Comparison of ENCODE assay signal across 8 cellular contexts in the genomic region with DNA sequence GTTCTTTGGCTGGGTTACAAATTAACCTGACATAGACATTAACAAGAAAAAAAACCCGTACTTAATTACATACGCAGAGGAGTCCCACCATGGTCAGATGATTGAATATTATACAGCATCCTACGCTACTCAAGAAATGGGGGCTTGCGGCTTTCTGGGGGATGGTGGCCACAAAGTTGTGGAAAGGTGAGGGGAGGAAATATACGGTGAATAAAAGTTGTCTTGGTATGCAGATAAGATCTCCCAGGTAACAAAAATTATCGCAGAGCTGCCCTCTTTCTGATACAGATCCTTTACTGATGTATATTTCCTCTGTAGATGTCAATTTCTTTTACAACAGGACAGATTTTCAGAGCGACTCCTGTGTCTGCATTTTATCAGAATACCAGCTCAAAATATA. TPM values are rescaled to one million over a fixed set of nuclear protein-coding genes. Genes with fewer than 3 reads are reported as not detected.
A peak's percentile ranks its signal among the peaks of the same experiment; 100 is the strongest.
DNase-seq lines count a peak whose midpoint lies in the region; TF ChIP-seq lines count a peak whose summit lies in the region.

No MANE protein-coding gene starts in this region.

- peak; percentile 33 for DNase-seq in NB4 (ENCODE audit: low read depth)
- DNase-seq in dorsolateral prefrontal cortex: no peak
- DNase-seq in NCI-H2196 treated with DMSO at 0.1 percent for 48 hours (lab: John Stamatoyannopoulos, UW; ENCODE audit: unreplicated experiment): no peak
- no peak for DNase-seq in dermis blood vessel endothelial cell
- DNase-seq in stimulated activated CD4-positive, alpha-beta T cell treated with anti-CD3 and anti-CD28 coated beads, Interleukin-2, amount 100 ng/mL, for 24 hours: no peak
- no peak for DNase-seq in kidney tubule cell (ENCODE audit: low spot score)

- peak overlapping the region; percentile 98 for H3K9ac ChIP-seq in BLaER1

- H3K4me1 Mint-ChIP-seq in nephron: peaks cover 47% of the 10 kb centered on the region

- peaks cover 30% of the 10 kb centered on the region for H3K36me3 ChIP-seq in BLaER1

- H4K20me1 ChIP-seq in BLaER1: peaks cover 64% of the 10 kb centered on the region

- peak overlapping the region; percentile 92 for H3K4me2 ChIP-seq in BLaER1

- peak overlapping the region; percentile 98 for H3K27ac ChIP-seq in BLaER1
- H3K27ac ChIP-seq in dorsolateral prefrontal cortex: peak overlapping the region in 52 of 59 donors; percentile 23 to 96 (median 90)

- peaks cover 11% of the 10 kb centered on the region for H3K36me3 Mint-ChIP-seq in nephron (ENCODE audit: low read depth)

- no peaks in the 10 kb centered on the region for H3K27me3 Mint-ChIP-seq in nephron (ENCODE audit: low read depth)

- H3K9me3 ChIP-seq in BLaER1: no peaks in the 10 kb centered on the region

- H3K4me3 ChIP-seq in BLaER1 (peak overlapping the region; percentile 90), NB4 (ENCODE audit: low read depth, low read length) (peak overlapping the region; percentile 87), dorsolateral prefrontal cortex (peak overlapping the region; percentile 56 to 98 (median 90))

- peak overlapping the region; percentile 94 to 99 (median 98) for H3K27ac Mint-ChIP-seq in nephron

- H3K27me3 ChIP-seq in BLaER1 (no peaks in the 10 kb centered on the region), dorsolateral prefrontal cortex (no peaks in the 10 kb centered on the region)

- no peaks in the 10 kb centered on the region for H3K9me3 Mint-ChIP-seq in nephron

- H3K4me1 ChIP-seq in BLaER1: peaks cover 42% of the 10 kb centered on the region

- peak overlapping the region; percentile 95 to 96 (median 95) for H3K4me3 Mint-ChIP-seq in nephron

- intact Hi-C loops in dorsolateral prefrontal cortex (cut with DNase I): loop anchor here (2.0 to 10.0 kb wide), 7 partner anchors 175 to 783 kb away; a partner anchor contains a TSS

- no peak for TF ChIP-seq POLR2A in NB4 (IDR thresholded peaks at IDR 0.05; ENCODE audit: extremely low read depth, insufficient read length)

- TF ChIP-seq CTCF in NB4 (IDR thresholded peaks at IDR 0.05; ENCODE audit: low read depth, low read length): no peak
- TF ChIP-seq CTCF in dorsolateral prefrontal cortex (IDR thresholded peaks at IDR 0.05 in 54 of 56, conservative IDR thresholded peaks at IDR 0.05 in 2 of 56; ENCODE audit: low read depth in 1 of 56, partially characterized antibody in 56 of 56): no peak
- TF ChIP-seq CTCF in nephron (IDR thresholded peaks at IDR 0.05; ENCODE audit: unreplicated experiment in 3 of 3): no peak

RNA-seq across cellular contexts. Expression of a gene that starts 0.9 kb away (rescaled TPM):
- total RNA-seq in dorsolateral prefrontal cortex (10 to 100 TPM; 24.8 to 77.9 (median 45.8) TPM), dermis blood vessel endothelial cell (19.2 and 21.4 TPM in 2 replicates)

RNA-seq across cellular contexts. Expression of a gene that starts 1.1 kb away (rescaled TPM):
- total RNA-seq in dorsolateral prefrontal cortex (1 to 10 TPM in 10 of 120 experiments, under 1 TPM in 63, not detected in 47; 0.12 to 1.8 (median 0.44) TPM), dermis blood vessel endothelial cell (16.2 and 78.7 TPM in 2 replicates)

RNA-seq across cellular contexts. Expression of a gene that starts 28.2 kb away (rescaled TPM):
- 1 to 10 TPM; 1.4 to 3.9 (median 2.3) TPM for total RNA-seq in dorsolateral prefrontal cortex
- total RNA-seq in dermis blood vessel endothelial cell: not detected in 2 replicates
